Comparison of ENCODE assay signal across 1 cellular context in genomic region chr4:173370130-173370476, GRCh38.
TF ChIP-seq lines count a peak whose summit lies in the region.

No MANE protein-coding gene starts in this region.

TF ChIP-seq in H1, 55 proteins besides CTCF, POLR2A, EP300 and RAD21:
- TF ChIP-seq ASH2L (IDR thresholded peaks at IDR 0.05; ENCODE audit: low read length): no peak
- no peak for TF ChIP-seq MAFK (IDR thresholded peaks at IDR 0.05; ENCODE audit: low read depth, low read length)
- no peak for TF ChIP-seq GTF2F1 (IDR thresholded peaks at IDR 0.05; ENCODE audit: borderline replicate concordance, low read depth, low read length)
- no peak for TF ChIP-seq E2F6 (IDR thresholded peaks at IDR 0.05)
- no peak for TF ChIP-seq SIRT6 (IDR thresholded peaks at IDR 0.05; ENCODE audit: low read length)
- TF ChIP-seq SIX5 (IDR thresholded peaks at IDR 0.05; ENCODE audit: low read depth, low read length): no peak
- TF ChIP-seq CHD7 (IDR thresholded peaks at IDR 0.05; ENCODE audit: insufficient replicate concordance, low read length): no peak
- TF ChIP-seq SP2 (IDR thresholded peaks at IDR 0.05; ENCODE audit: low read length): no peak
- TF ChIP-seq SRF (IDR thresholded peaks at IDR 0.05; ENCODE audit: low read depth, low read length): no peak
- TF ChIP-seq CHD2 (IDR thresholded peaks at IDR 0.05; ENCODE audit: low read length): no peak
- TF ChIP-seq TEAD4 (IDR thresholded peaks at IDR 0.05; ENCODE audit: low read depth, low read length): no peak
- no peak for TF ChIP-seq PHF8 (conservative IDR thresholded peaks at IDR 0.05; ENCODE audit: low read depth, low read length)
- TF ChIP-seq RBBP5 (IDR thresholded peaks at IDR 0.05; ENCODE audit: borderline replicate concordance, low read depth, low read length): no peak
- TF ChIP-seq CHD1 (IDR thresholded peaks at IDR 0.05; ENCODE audit: low read depth, low read length): no peak
- no peak for TF ChIP-seq HDAC2 (IDR thresholded peaks at IDR 0.05; ENCODE audit: borderline replicate concordance in 1 of 2, low read depth in 2 of 2, low read length in 2 of 2)
- no peak for TF ChIP-seq RNF2 (IDR thresholded peaks at IDR 0.05; ENCODE audit: borderline replicate concordance, low read depth, low read length, missing control alignments, poor library complexity, severe bottlenecking)
